In the genomic region with DNA sequence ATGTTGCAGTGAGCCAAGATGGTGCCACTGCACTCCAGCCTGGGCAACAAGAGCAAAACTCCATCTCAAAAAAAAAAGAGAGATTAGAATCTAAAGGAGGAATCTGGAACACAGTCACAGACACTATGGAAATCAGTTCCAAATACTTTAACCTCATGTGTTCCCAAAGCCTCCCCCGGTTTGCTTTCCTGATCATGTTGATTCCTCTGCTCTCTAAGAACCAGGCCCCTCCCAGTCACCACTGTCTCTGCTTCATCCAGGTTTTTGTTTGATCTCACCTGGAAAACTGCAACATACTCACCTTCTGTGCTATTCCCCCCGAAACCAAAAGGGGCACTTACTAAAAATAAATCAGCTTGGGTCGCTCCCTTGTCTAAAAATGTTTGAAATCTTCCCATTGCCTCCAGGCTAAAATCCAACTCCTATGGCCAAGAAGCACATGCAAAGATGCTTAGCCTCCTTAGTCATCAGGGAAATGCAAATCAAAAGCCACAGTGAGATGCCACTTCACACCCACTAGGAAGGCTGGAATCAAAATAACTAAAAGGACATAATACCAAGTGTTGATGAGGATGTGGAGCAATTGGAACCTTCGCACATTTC, we compare ENCODE assay signal across 1 cellular context.
TF ChIP-seq lines count a peak whose summit lies in the region.

No MANE protein-coding gene starts in this region.

TF ChIP-seq in WTC11, 78 proteins besides CTCF, POLR2A, EP300 and RAD21 (continued from another document):
- TF ChIP-seq, protein P1, sequence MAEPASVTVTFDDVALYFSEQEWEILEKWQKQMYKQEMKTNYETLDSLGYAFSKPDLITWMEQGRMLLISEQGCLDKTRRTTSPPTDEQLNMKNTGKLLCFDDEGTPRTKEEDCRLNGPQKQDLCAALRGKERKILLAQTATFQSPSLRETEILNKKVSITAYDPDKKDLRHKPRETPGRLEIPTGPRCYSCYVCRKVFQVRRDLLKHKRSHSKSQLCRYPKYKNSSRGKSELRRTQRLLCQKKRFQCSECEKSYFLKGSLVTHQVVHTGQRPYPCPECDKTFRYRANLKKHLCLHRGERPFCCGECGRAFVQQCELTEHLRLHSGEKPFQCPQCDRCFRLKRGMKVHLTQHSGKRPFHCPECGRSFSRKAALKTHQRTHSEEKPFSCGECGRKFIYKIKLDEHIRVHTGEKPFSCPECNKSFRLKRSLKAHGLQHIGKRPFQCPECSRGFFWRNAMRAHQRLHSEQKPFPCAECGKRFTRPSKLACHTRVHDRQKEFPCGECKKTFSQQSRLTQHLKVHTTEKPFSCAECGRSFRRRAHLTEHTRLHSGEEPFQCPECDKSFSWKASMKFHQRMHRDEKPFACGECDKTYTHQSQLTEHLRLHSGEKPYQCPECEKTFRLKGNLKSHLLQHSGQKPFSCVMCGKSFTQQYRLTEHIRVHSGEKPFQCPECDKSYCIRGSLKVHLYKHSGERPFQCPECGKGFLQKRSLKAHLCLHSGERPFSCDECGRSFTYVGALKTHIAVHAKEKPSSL (CRISPR knock-in tag; conservative IDR thresholded peaks at IDR 0.05), result no peak
- TF ChIP-seq PRDM15 (CRISPR knock-in tag; IDR thresholded peaks at IDR 0.05) (no peak), JUN (CRISPR knock-in tag; IDR thresholded peaks at IDR 0.05) (no peak), USF1 (CRISPR knock-in tag; IDR thresholded peaks at IDR 0.05) (no peak)
